In the genomic region with DNA sequence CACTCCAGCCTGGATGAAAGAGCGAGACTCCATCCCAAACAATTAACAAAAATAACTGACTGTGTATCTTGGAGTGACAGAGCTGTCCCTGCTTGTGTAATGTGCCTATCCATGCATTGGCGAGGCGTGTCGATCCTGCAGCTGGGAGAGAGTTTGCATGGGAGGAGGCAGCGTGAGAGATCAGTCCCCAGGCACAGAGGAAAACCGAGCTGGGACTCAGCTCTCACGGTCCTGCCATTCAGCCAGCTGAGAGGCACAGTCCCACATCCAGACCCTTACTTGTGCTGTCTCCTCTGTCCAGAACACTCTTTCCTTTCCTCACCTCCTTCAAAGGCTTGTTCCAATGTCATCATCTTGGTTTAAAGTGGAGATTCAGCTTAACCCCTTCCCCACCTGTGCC, we compare ENCODE assay signal across 21 cellular contexts. TPM values are rescaled to one million over a fixed set of nuclear protein-coding genes. Genes with fewer than 3 reads are reported as not detected.
DNase-seq lines count a peak whose midpoint lies in the region; ATAC-seq and TF ChIP-seq lines count a peak whose summit lies in the region.
"Had no signal": no experiment of that assay in that cellular context is flagged by ENCODE, and none has a peak within 500 bp of the region (broad histone marks: within the 10 kb centered on the region; RNA-seq: fewer than 3 reads in every experiment).

No MANE protein-coding gene starts in this region.

- H3K27ac Mint-ChIP-seq in mesothelial cell of epicardium: peak overlapping the region; percentile 5
- H3K27ac Mint-ChIP-seq: activated CD4-positive, alpha-beta memory T cell treated with anti-CD3 and anti-CD28 coated beads for 36 hours; activated naive CD8-positive, alpha-beta T cell treated with anti-CD3 and anti-CD28 coated beads, Interleukin-2, amount 10 ng/mL, durations not matched to agents 7 days and 5 days; memory B cell; natural killer cell treated with Interleukin-12 subunit alpha and Interleukin-12 subunit beta and Interleukin-15 and Interleukin-18, amount 100 ng/mL, for 72 hours had no signal

- no peaks in the 10 kb centered on the region for H3K9me3 Mint-ChIP-seq in mesothelial cell of epicardium
- no peaks in the 10 kb centered on the region for H3K9me3 Mint-ChIP-seq in activated T-cell treated with anti-CD3 and anti-CD28 coated beads, Interleukin-2, amount 50 U/mL, for 4 hours
- H3K9me3 Mint-ChIP-seq: activated CD4-positive, alpha-beta memory T cell treated with anti-CD3 and anti-CD28 coated beads for 36 hours; activated naive CD8-positive, alpha-beta T cell treated with anti-CD3 and anti-CD28 coated beads, Interleukin-2, amount 10 ng/mL, durations not matched to agents 7 days and 5 days; natural killer cell treated with Interleukin-12 subunit alpha and Interleukin-12 subunit beta and Interleukin-15 and Interleukin-18, amount 100 ng/mL, for 72 hours had no signal

- no peak overlapping the region for H3K4me3 ChIP-seq in HEK293 (ENCODE audit: low read depth, low read length)
- H3K4me3 ChIP-seq: heart right ventricle, SK-N-MC had no signal

- H3K27ac ChIP-seq in HEK293 (ENCODE audit: extremely low read depth, low read depth, low read length): no peak overlapping the region
- H3K27ac ChIP-seq: heart right ventricle, SK-N-MC had no signal

- POLR2A ChIA-PET in HEK293 (lab: Yijun Ruan, JAX): interaction anchor here (0.6 to 1.6 kb wide), 5 partner anchors 14 to 495 kb away, joined by 3 to 6 read pairs (median 4); no protein-coding TSS in a partner anchor

- ATAC-seq in activated T-cell treated with anti-CD3 and anti-CD28 coated beads, Interleukin-2, amount 50 U/mL, for 4 hours: no peak
- ATAC-seq: natural killer cell treated with Interleukin-12 subunit alpha and Interleukin-12 subunit beta and Interleukin-15 and Interleukin-18, amount 100 ng/mL, for 72 hours; stimulated activated naive CD8-positive, alpha-beta T cell treated with anti-CD3 and anti-CD28 coated beads, Interleukin-15, Interleukin-2, amounts not matched to agents 100 U/mL and 50 U/mL, for 24 hours had no signal

- H3K27me3 Mint-ChIP-seq in mesothelial cell of epicardium (ENCODE audit: low read depth): no peaks in the 10 kb centered on the region
- peaks cover 2% of the 10 kb centered on the region for H3K27me3 Mint-ChIP-seq in activated T-cell treated with anti-CD3 and anti-CD28 coated beads, Interleukin-2, amount 50 U/mL, for 4 hours (ENCODE audit: low read depth)
- H3K27me3 Mint-ChIP-seq: activated CD4-positive, alpha-beta memory T cell treated with anti-CD3 and anti-CD28 coated beads for 36 hours; activated naive CD8-positive, alpha-beta T cell treated with anti-CD3 and anti-CD28 coated beads, Interleukin-2, amount 10 ng/mL, durations not matched to agents 7 days and 5 days; natural killer cell treated with Interleukin-12 subunit alpha and Interleukin-12 subunit beta and Interleukin-15 and Interleukin-18, amount 100 ng/mL, for 72 hours had no signal

- H3K4me1 Mint-ChIP-seq in mesothelial cell of epicardium: peaks cover 14% of the 10 kb centered on the region
- no peaks in the 10 kb centered on the region for H3K4me1 Mint-ChIP-seq in activated T-cell treated with anti-CD3 and anti-CD28 coated beads, Interleukin-2, amount 50 U/mL, for 4 hours (ENCODE audit: low read depth)
- H3K4me1 Mint-ChIP-seq: memory B cell had no signal

- no peaks in the 10 kb centered on the region; the same call in 1 of the 2 replicates for H3K4me1 ChIP-seq in HEK293 (ENCODE audit: control insufficient read depth, insufficient read depth, low read length)

- no peak for TF ChIP-seq CTCF in HEK293 (tag by site-specific recombination; IDR thresholded peaks at IDR 0.05)
- no peak for TF ChIP-seq CTCF in mesothelial cell of epicardium (IDR thresholded peaks at IDR 0.05; ENCODE audit: unreplicated experiment)

- DNase-seq in DMS 273 (lab: John Stamatoyannopoulos, UW; ENCODE audit: unreplicated experiment): peak; percentile 42
- no peak for DNase-seq in DMS 273 treated with DMSO at 0.1 percent for 48 hours (lab: John Stamatoyannopoulos, UW)
- peak; percentile 49 for DNase-seq in NCI-H748 treated with DMSO at 0.1 percent for 48 hours (lab: John Stamatoyannopoulos, UW)
- no peak for DNase-seq in mesothelial cell of epicardium (ENCODE audit: low spot score in 2 of 2, unreplicated experiment in 2 of 2)
- DNase-seq in AG08396 (ENCODE audit: low spot score): no peak
- DNase-seq in activated T-cell treated with anti-CD3 and anti-CD28 coated beads, Interleukin-2, amount 50 U/mL, for 4 hours: no peak
- no peak for DNase-seq in activated gamma-delta T cell treated with Interleukin-2 at 50 U/mL for 16 hours
- DNase-seq: 8988T; activated CD4-positive, alpha-beta memory T cell treated with anti-CD3 and anti-CD28 coated beads for 36 hours; activated naive CD8-positive, alpha-beta T cell treated with anti-CD3 and anti-CD28 coated beads, Interleukin-2, amount 10 ng/mL, durations not matched to agents 7 days and 5 days; activated T-cell treated with anti-CD3 and anti-CD28 coated beads, Interleukin-2, amount 50 U/mL, for 48 hours; C1 segment of cervical spinal cord; GOT3; heart right ventricle; stimulated activated naive CD8-positive, alpha-beta T cell treated with anti-CD3 and anti-CD28 coated beads, Interleukin-15, Interleukin-2, amounts not matched to agents 100 U/mL and 50 U/mL, for 24 hours had no signal

- no peaks in the 10 kb centered on the region for H3K36me3 Mint-ChIP-seq in mesothelial cell of epicardium
- no peaks in the 10 kb centered on the region for H3K36me3 Mint-ChIP-seq in activated T-cell treated with anti-CD3 and anti-CD28 coated beads, Interleukin-2, amount 50 U/mL, for 4 hours (ENCODE audit: insufficient read depth)
- H3K36me3 Mint-ChIP-seq: activated CD4-positive, alpha-beta memory T cell treated with anti-CD3 and anti-CD28 coated beads for 36 hours; activated naive CD8-positive, alpha-beta T cell treated with anti-CD3 and anti-CD28 coated beads, Interleukin-2, amount 10 ng/mL, durations not matched to agents 7 days and 5 days; memory B cell; natural killer cell treated with Interleukin-12 subunit alpha and Interleukin-12 subunit beta and Interleukin-15 and Interleukin-18, amount 100 ng/mL, for 72 hours had no signal

- CTCF ChIA-PET in HEK293 (lab: Yijun Ruan, JAX): interaction anchor here (1.0 to 3.6 kb wide), 5 partner anchors 33 to 50 kb away, joined by 3 to 17 read pairs (median 6); no protein-coding TSS in a partner anchor

- no peaks in the 10 kb centered on the region for H3K36me3 ChIP-seq in HEK293 (ENCODE audit: control insufficient read depth in 2 of 2, insufficient read depth in 1 of 2, low read length in 2 of 2)
- H3K36me3 ChIP-seq: heart right ventricle had no signal

- no peak overlapping the region for H3K4me3 Mint-ChIP-seq in mesothelial cell of epicardium
- no peak overlapping the region for H3K4me3 Mint-ChIP-seq in activated T-cell treated with anti-CD3 and anti-CD28 coated beads, Interleukin-2, amount 50 U/mL, for 4 hours
- H3K4me3 Mint-ChIP-seq: activated CD4-positive, alpha-beta memory T cell treated with anti-CD3 and anti-CD28 coated beads for 36 hours; activated naive CD8-positive, alpha-beta T cell treated with anti-CD3 and anti-CD28 coated beads, Interleukin-2, amount 10 ng/mL, durations not matched to agents 7 days and 5 days; memory B cell; natural killer cell treated with Interleukin-12 subunit alpha and Interleukin-12 subunit beta and Interleukin-15 and Interleukin-18, amount 100 ng/mL, for 72 hours had no signal

- H3K9me3 ChIP-seq in HEK293 (ENCODE audit: control insufficient read depth, insufficient read depth, low read depth, low read length): no peaks in the 10 kb centered on the region
- H3K9me3 ChIP-seq: heart right ventricle had no signal

TF ChIP-seq in HEK293, 187 proteins besides CTCF, POLR2A, EP300 and RAD21 (continues in another document):
- 0 out of 2 replicates have a peak, but pooled peaks have one; percentile 18 for TF ChIP-seq PRDM1 (tag by site-specific recombination; IDR thresholded peaks at IDR 0.05)
- no peak for TF ChIP-seq BCL11B (tag by site-specific recombination; IDR thresholded peaks at IDR 0.05; ENCODE audit: low read depth)

RNA-seq across cellular contexts. Expression of a gene that starts 11.9 kb away (rescaled TPM):
- 0.64 to 0.79 TPM (median 0.74 TPM) in 3 replicates for total RNA-seq in mesothelial cell of epicardium
- total RNA-seq in activated T-cell treated with anti-CD3 and anti-CD28 coated beads, Interleukin-2, amount 50 U/mL, for 4 hours: not detected
- total RNA-seq: activated CD4-positive, alpha-beta memory T cell treated with anti-CD3 and anti-CD28 coated beads for 36 hours; activated naive CD8-positive, alpha-beta T cell treated with anti-CD3 and anti-CD28 coated beads, Interleukin-2, amount 10 ng/mL, durations not matched to agents 7 days and 5 days; G401; natural killer cell treated with Interleukin-12 subunit alpha and Interleukin-12 subunit beta and Interleukin-15 and Interleukin-18, amount 100 ng/mL, for 72 hours; pulmonary artery endothelial cell had no signal

RNA-seq across cellular contexts. Expression of a gene that starts 28.5 kb away (rescaled TPM):
- total RNA-seq in mesothelial cell of epicardium: 19.4 to 21.3 TPM (median 20.4 TPM) in 3 replicates
- total RNA-seq in activated T-cell treated with anti-CD3 and anti-CD28 coated beads, Interleukin-2, amount 50 U/mL, for 4 hours: 1 to 10 TPM; 1.8 to 2.6 (median 2.0) TPM

Comparison
In these comparisons a context has a peak if more than half of its experiments do, and no peak if none do; other contexts are left out.
1. DNase-seq: peak in DMS 273 (single experiment) and NCI-H748 treated with DMSO at 0.1 percent for 48 hours (single experiment); none in DMS 273 treated with DMSO at 0.1 percent for 48 hours (single experiment), mesothelial cell of epicardium (0 of 2), AG08396 (single experiment), activated T-cell treated with anti-CD3 and anti-CD28 coated beads, Interleukin-2, amount 50 U/mL, for 4 hours (single experiment) and activated gamma-delta T cell treated with Interleukin-2 at 50 U/mL for 16 hours (single experiment).